In genomic region chr17:76452102-76452645, GRCh38 we compare ENCODE assay signal across 1 cellular context.
TF ChIP-seq lines count a peak whose summit lies in the region.

No MANE protein-coding gene starts in this region.

TF ChIP-seq in GM23338, 12 proteins besides CTCF, POLR2A, EP300 and RAD21 (continued from another document):
- no peak for TF ChIP-seq REST (IDR thresholded peaks at IDR 0.05; ENCODE audit: unreplicated experiment)
- no peak for TF ChIP-seq EZH2 (IDR thresholded peaks at IDR 0.05; ENCODE audit: low read depth, unreplicated experiment)
- TF ChIP-seq ZNF462 (CRISPR knock-in tag; IDR thresholded peaks at IDR 0.05) = no peak
- no peak for TF ChIP-seq POLR2AphosphoS5 (IDR thresholded peaks at IDR 0.05; ENCODE audit: low read depth)
